In the genomic region with DNA sequence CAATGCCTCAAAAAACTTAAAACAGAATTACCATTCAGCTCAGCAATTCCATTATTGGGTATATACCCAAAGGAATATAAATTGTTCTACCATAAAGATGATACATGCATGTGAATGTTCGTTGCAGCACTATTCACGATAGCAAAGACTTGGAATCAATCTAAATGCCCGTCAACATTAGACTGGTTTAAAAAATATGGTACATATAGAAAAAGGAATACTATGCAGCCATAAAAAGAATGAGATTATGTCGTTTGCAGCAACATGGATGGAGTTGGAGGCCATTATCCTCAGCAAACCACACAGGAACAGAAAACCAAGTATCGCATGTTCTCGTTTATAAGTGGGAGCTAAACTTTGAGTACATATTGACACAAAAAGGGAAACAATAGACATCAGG, we compare ENCODE assay signal across 10 cellular contexts. TPM values are rescaled to one million over a fixed set of nuclear protein-coding genes. Genes with fewer than 3 reads are reported as not detected.
"Had no signal": no experiment of that assay in that cellular context is flagged by ENCODE, and none has a peak within 500 bp of the region (broad histone marks: within the 10 kb centered on the region; RNA-seq: fewer than 3 reads in every experiment).

No MANE protein-coding gene starts in this region.

- H3K27ac Mint-ChIP-seq: H9, HFFc6, IgD-negative memory B cell had no signal

- H3K4me1 Mint-ChIP-seq: IgD-negative memory B cell had no signal

- H3K4me3 ChIP-seq: GM23248 had no signal

- H3K9ac ChIP-seq: GM23248 had no signal

- ATAC-seq: HepG2 had no signal

- H2AFZ ChIP-seq: GM23248 had no signal

- H3K27ac ChIP-seq: GM23248, HL-60 had no signal

- H3K4me3 Mint-ChIP-seq: H9, HFFc6, IgD-negative memory B cell had no signal

- H3K36me3 Mint-ChIP-seq: IgD-negative memory B cell had no signal

- FAIRE-seq: H54, HepG2 had no signal

- DNase-seq: GM23248, GOT3, H9, HCEC 1CT, HFFc6, KG1 had no signal

RNA-seq across cellular contexts. Expression of a gene that starts 10.9 kb away (rescaled TPM):
- total RNA-seq: HepG2 had no signal
- polyA plus RNA-seq: HepG2, IgD-negative memory B cell had no signal
